In genomic region chr2:158022888-158023287, GRCh38 we compare ENCODE assay signal across 34 cellular contexts.
A peak's percentile ranks its signal among the peaks of the same experiment; 100 is the strongest.
DNase-seq lines count a peak whose midpoint lies in the region; ATAC-seq and TF ChIP-seq lines count a peak whose summit lies in the region.
"Had no signal": no experiment of that assay in that cellular context is flagged by ENCODE, and none has a peak within 500 bp of the region (broad histone marks: within the 10 kb centered on the region; RNA-seq: fewer than 3 reads in every experiment).

No MANE protein-coding gene starts in this region.

- no peaks in the 10 kb centered on the region for H3K4me1 ChIP-seq in esophagus muscularis mucosa
- no peaks in the 10 kb centered on the region for H3K4me1 ChIP-seq in naive thymus-derived CD4-positive, alpha-beta T cell (ENCODE audit: control insufficient read depth in 2 of 2, insufficient read depth in 2 of 2, low read length in 2 of 2)
- H3K4me1 ChIP-seq: A549, BE2C, BLaER1, Caco-2 had no signal

- no peaks in the 10 kb centered on the region for H3K9me3 ChIP-seq in CD4-positive, alpha-beta T cell (ENCODE audit: control insufficient read depth, low read length)
- no peaks in the 10 kb centered on the region for H3K9me3 ChIP-seq in esophagus muscularis mucosa
- H3K9me3 ChIP-seq in naive thymus-derived CD4-positive, alpha-beta T cell (ENCODE audit: control insufficient read depth in 2 of 3, low read length in 3 of 3): no peaks in the 10 kb centered on the region
- H3K9me3 ChIP-seq: A549; BE2C; BLaER1; BLaER1 treated with 17β-estradiol and CSF1 and Interleukin-3, amounts not matched to agents 10 nM and 100 nM; Caco-2 had no signal

- POLR2A ChIA-PET in CD4-positive, alpha-beta T cell (lab: Charles Lee): no interaction called here
- POLR2A ChIA-PET in naive thymus-derived CD4-positive, alpha-beta T cell (lab: Charles Lee): interaction anchor here (0.6 kb wide), 1 partner anchor 41 kb away, joined by 4 read pairs; no protein-coding TSS in a partner anchor

- TF ChIP-seq POLR2A in esophagus muscularis mucosa (IDR thresholded peaks at IDR 0.05; ENCODE audit: low read depth): no peak

- WGBS in esophagus muscularis mucosa: 100% methylated on average over 1 of the region's 1 CpG

- H3K4me3 ChIP-seq in esophagus muscularis mucosa: no peak overlapping the region
- H3K4me3 ChIP-seq in naive thymus-derived CD4-positive, alpha-beta T cell (ENCODE audit: low read length): no peak overlapping the region
- H3K4me3 ChIP-seq: A549; BLaER1; BLaER1 treated with 17β-estradiol and CSF1 and Interleukin-3, amounts not matched to agents 10 nM and 100 nM had no signal

- CTCF ChIA-PET in CD4-positive, alpha-beta T cell (lab: Charles Lee): interaction anchor here (2.3 kb wide), 1 partner anchor 723 kb away, joined by 19 read pairs; no protein-coding TSS in a partner anchor
- CTCF ChIA-PET in naive thymus-derived CD4-positive, alpha-beta T cell (lab: Charles Lee): interaction anchor here (0.7 to 4.2 kb wide), 13 partner anchors 9 to 1096 kb away, joined by 3 to 48 read pairs (median 5); no protein-coding TSS in a partner anchor

- intact Hi-C loops in CD4-positive, alpha-beta T cell (cut with DNase I, micrococcal nuclease): loop anchor here (10.0 kb wide), 2 partner anchors 432 to 1092 kb away; partner anchors contain the start of genes CCDC148 (in 1 of the 2) and PKP4 (in 1 of the 2)
- intact Hi-C loops in esophagus muscularis mucosa (cut with DNase I): no loop called here
- intact Hi-C loops in naive thymus-derived CD4-positive, alpha-beta T cell (cut with micrococcal nuclease): loop anchor here in 1 of 2 donors (5.0 kb wide), 1 partner anchor 434 kb away; the partner anchor contains the start of genes CCDC148 and PKP4

- H3K27ac ChIP-seq in CD4-positive, alpha-beta T cell (ENCODE audit: low read depth, low read length): no peak overlapping the region
- H3K27ac ChIP-seq in esophagus muscularis mucosa (replicated peaks in 1 of 4): no peak overlapping the region
- H3K27ac ChIP-seq in naive thymus-derived CD4-positive, alpha-beta T cell (ENCODE audit: low read depth, low read length): no peak overlapping the region
- H3K27ac ChIP-seq: 22Rv1; A549; BLaER1; BLaER1 treated with 17β-estradiol and CSF1 and Interleukin-3, amounts not matched to agents 10 nM and 100 nM; C4-2B had no signal

- H3K4me3 Mint-ChIP-seq in CD4-positive, alpha-beta T cell: no peak overlapping the region
- no peak overlapping the region for H3K4me3 Mint-ChIP-seq in glutamatergic neuron (ENCODE audit: unreplicated experiment)
- no peak overlapping the region for H3K4me3 Mint-ChIP-seq in naive thymus-derived CD4-positive, alpha-beta T cell
- H3K4me3 Mint-ChIP-seq: B cell; CD14-positive monocyte; CD4-positive, alpha-beta memory T cell; CD4-positive, CD25-positive, alpha-beta regulatory T cell; CD8-positive, alpha-beta memory T cell; CD8-positive, alpha-beta T cell had no signal

- H3K36me3 Mint-ChIP-seq in CD4-positive, alpha-beta T cell (ENCODE audit: low read depth): no peaks in the 10 kb centered on the region
- no peaks in the 10 kb centered on the region for H3K36me3 Mint-ChIP-seq in glutamatergic neuron (ENCODE audit: unreplicated experiment)
- no peaks in the 10 kb centered on the region for H3K36me3 Mint-ChIP-seq in naive thymus-derived CD4-positive, alpha-beta T cell
- H3K36me3 Mint-ChIP-seq: CD14-positive monocyte; CD4-positive, alpha-beta memory T cell; CD4-positive, CD25-positive, alpha-beta regulatory T cell; CD8-positive, alpha-beta T cell had no signal

- H3K9me3 Mint-ChIP-seq in CD4-positive, alpha-beta T cell: no peaks in the 10 kb centered on the region
- H3K9me3 Mint-ChIP-seq in glutamatergic neuron (ENCODE audit: unreplicated experiment): no peaks in the 10 kb centered on the region
- no peaks in the 10 kb centered on the region for H3K9me3 Mint-ChIP-seq in naive thymus-derived CD4-positive, alpha-beta T cell
- H3K9me3 Mint-ChIP-seq: CD4-positive, alpha-beta memory T cell; CD4-positive, CD25-positive, alpha-beta regulatory T cell; CD8-positive, alpha-beta memory T cell; CD8-positive, alpha-beta T cell had no signal

- DNase-seq in CD4-positive, alpha-beta T cell: no peak
- DNase-seq in esophagus muscularis mucosa (ENCODE audit: extremely low spot score) (peak; percentile 21), glutamatergic neuron (no peak)
- peak in 4 of 9 donors; percentile 3 to 19 (median 12) for DNase-seq in naive thymus-derived CD4-positive, alpha-beta T cell
- DNase-seq in stimulated activated CD4-positive, alpha-beta T cell treated with anti-CD3 and anti-CD28 coated beads, Interleukin-15, amount 100 ng/mL, for 24 hours: no peak
- DNase-seq: 8988T; ACHN; AML-193; BE2C; C1 segment of cervical spinal cord; Caco-2; Calu3; CD4-positive, alpha-beta memory T cell; CD8-positive, alpha-beta memory T cell; CD8-positive, alpha-beta T cell; COR-L47; DMS 273 treated with DMSO at 0.1 percent for 48 hours; DMS153; DMS53; DMS79; DMS79 treated with DMSO at 0.1 percent for 48 hours; DND-41; EL had no signal

- H3K27me3 ChIP-seq in CD4-positive, alpha-beta T cell (ENCODE audit: control insufficient read depth, insufficient read depth, low read length): no peaks in the 10 kb centered on the region
- no peaks in the 10 kb centered on the region for H3K27me3 ChIP-seq in esophagus muscularis mucosa
- H3K27me3 ChIP-seq in naive thymus-derived CD4-positive, alpha-beta T cell (ENCODE audit: control insufficient read depth in 2 of 2, insufficient read depth in 2 of 2, low read length in 2 of 2): no peaks in the 10 kb centered on the region
- H3K27me3 ChIP-seq: BE2C; BLaER1; BLaER1 treated with 17β-estradiol and CSF1 and Interleukin-3, amounts not matched to agents 10 nM and 100 nM had no signal

- H3K36me3 ChIP-seq in esophagus muscularis mucosa: no peaks in the 10 kb centered on the region
- no peaks in the 10 kb centered on the region for H3K36me3 ChIP-seq in naive thymus-derived CD4-positive, alpha-beta T cell (ENCODE audit: control insufficient read depth in 2 of 3, insufficient read depth in 3 of 3, low read length in 3 of 3)
- H3K36me3 ChIP-seq: BE2C; BLaER1; BLaER1 treated with 17β-estradiol and CSF1 and Interleukin-3, amounts not matched to agents 10 nM and 100 nM had no signal

- no peak for TF ChIP-seq EP300 in esophagus muscularis mucosa (IDR thresholded peaks at IDR 0.05)

- H3K4me1 Mint-ChIP-seq in CD4-positive, alpha-beta T cell (ENCODE audit: low read depth): peaks cover 11% of the 10 kb centered on the region
- peaks cover 5% of the 10 kb centered on the region for H3K4me1 Mint-ChIP-seq in glutamatergic neuron (ENCODE audit: low read depth, unreplicated experiment)
- peaks cover 4 to 15% (median 9%) of the 10 kb centered on the region in 7 donors for H3K4me1 Mint-ChIP-seq in naive thymus-derived CD4-positive, alpha-beta T cell
- H3K4me1 Mint-ChIP-seq: B cell, CD14-positive monocyte had no signal

- TF ChIP-seq CTCF in CD4-positive, alpha-beta T cell (IDR thresholded peaks at IDR 0.05): no peak
- TF ChIP-seq CTCF in esophagus muscularis mucosa (IDR thresholded peaks at IDR 0.05) (no peak), glutamatergic neuron (IDR thresholded peaks at IDR 0.05; ENCODE audit: partially characterized antibody, unreplicated experiment) (no peak)

- no peak overlapping the region for H3K27ac Mint-ChIP-seq in CD4-positive, alpha-beta T cell
- peak overlapping the region; percentile 33 for H3K27ac Mint-ChIP-seq in glutamatergic neuron (ENCODE audit: unreplicated experiment)
- H3K27ac Mint-ChIP-seq in naive thymus-derived CD4-positive, alpha-beta T cell: peak overlapping the region in 1 of 9 donors; percentile 5
- H3K27ac Mint-ChIP-seq: B cell; CD14-positive monocyte; CD4-positive, CD25-positive, alpha-beta regulatory T cell; CD8-positive, alpha-beta memory T cell; CD8-positive, alpha-beta T cell had no signal

- peak; percentile 52 for ATAC-seq in CD4-positive, alpha-beta T cell (ENCODE audit: poor library complexity)
- peak; percentile 29 for ATAC-seq in naive thymus-derived CD4-positive, alpha-beta T cell
- no peak for ATAC-seq in GM21423 (IDR thresholded peaks at IDR 0.05; ENCODE audit: unreplicated experiment)
- ATAC-seq in HG03108 (IDR thresholded peaks at IDR 0.05; ENCODE audit: unreplicated experiment): no peak
- no peak for ATAC-seq in HG03432 (IDR thresholded peaks at IDR 0.05; ENCODE audit: unreplicated experiment)
- ATAC-seq: CD8-positive, alpha-beta T cell had no signal

- no peaks in the 10 kb centered on the region for H3K27me3 Mint-ChIP-seq in CD4-positive, alpha-beta T cell
- peaks cover 2% of the 10 kb centered on the region for H3K27me3 Mint-ChIP-seq in glutamatergic neuron (ENCODE audit: unreplicated experiment)
- H3K27me3 Mint-ChIP-seq in naive thymus-derived CD4-positive, alpha-beta T cell: peaks cover 0 to 4% (median 0%) of the 10 kb centered on the region in 5 donors
- H3K27me3 Mint-ChIP-seq: CD4-positive, alpha-beta memory T cell had no signal

Comparison
In these comparisons a context has a peak if more than half of its experiments do, and no peak if none do; other contexts are left out.
1. ATAC-seq: peak in CD4-positive, alpha-beta T cell (single experiment) and naive thymus-derived CD4-positive, alpha-beta T cell (single experiment); none in GM21423 (single experiment), HG03108 (single experiment) and HG03432 (single experiment).